8 cellular contexts compared by ENCODE assay signal in the genomic region with DNA sequence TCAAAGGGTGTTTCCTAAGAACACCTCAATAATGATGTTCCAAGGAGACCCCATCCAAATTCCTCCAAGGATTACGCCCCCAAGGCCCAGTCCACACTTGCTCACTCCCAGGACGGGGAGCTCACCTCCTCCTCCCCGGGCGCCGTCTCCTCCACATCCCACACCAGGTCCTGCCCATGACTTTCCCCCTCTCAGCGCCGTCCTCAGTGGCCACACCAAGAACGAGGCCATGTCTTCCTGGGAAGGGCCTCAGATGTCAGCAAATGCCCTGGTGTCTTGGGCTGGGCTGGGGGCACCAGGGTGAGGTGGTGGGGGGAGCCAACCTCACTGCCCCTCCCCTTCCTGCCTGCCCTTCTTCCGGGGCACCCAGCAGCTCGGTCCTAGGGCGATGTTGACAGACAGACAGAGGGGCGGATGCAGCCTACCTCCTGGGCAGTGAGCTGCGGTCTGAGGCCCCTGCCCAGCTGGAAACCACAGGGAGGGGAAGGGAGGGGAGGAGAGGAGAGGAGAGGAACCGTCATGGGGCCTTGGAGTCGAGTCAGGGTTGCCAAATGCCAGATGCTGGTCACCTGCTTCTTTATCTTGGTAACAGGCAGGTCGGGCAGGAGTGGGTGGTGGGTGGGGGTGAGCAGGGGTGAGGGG. TPM values are rescaled to one million over a fixed set of nuclear protein-coding genes. Genes with fewer than 3 reads are reported as not detected.
DNase-seq lines count a peak whose midpoint lies in the region; ATAC-seq and TF ChIP-seq lines count a peak whose summit lies in the region.

A gene (minus strand): TSS at position 288 of the 642 bp plus-strand sequence. CDS start 110 bp downstream, at position 178.
A gene with protein sequence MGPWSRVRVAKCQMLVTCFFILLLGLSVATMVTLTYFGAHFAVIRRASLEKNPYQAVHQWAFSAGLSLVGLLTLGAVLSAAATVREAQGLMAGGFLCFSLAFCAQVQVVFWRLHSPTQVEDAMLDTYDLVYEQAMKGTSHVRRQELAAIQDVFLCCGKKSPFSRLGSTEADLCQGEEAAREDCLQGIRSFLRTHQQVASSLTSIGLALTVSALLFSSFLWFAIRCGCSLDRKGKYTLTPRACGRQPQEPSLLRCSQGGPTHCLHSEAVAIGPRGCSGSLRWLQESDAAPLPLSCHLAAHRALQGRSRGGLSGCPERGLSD (plus strand): TSS at position 383 of the 642 bp plus-strand sequence. CDS start 137 bp downstream, at position 520.

- no peaks in the 10 kb centered on the region for H3K9me3 ChIP-seq in neural progenitor cell (ENCODE audit: low read depth)

- H2AFZ ChIP-seq in neural progenitor cell (replicated peaks): no peak within 1 kb of the TSS

- H3F3A ChIP-seq in neural progenitor cell (ENCODE audit: low read depth): no peaks in the 10 kb centered on the region

- ATAC-seq in activated T-helper 17 cell treated with anti-CD3 and anti-CD28 coated beads, Interleukin-2, amount 50 U/mL, for 72 hours (replicated peaks): peak; percentile 86
- no peak for ATAC-seq in HG02884 (IDR thresholded peaks at IDR 0.05; ENCODE audit: unreplicated experiment)

- peaks cover 25% of the 10 kb centered on the region for H3K4me1 Mint-ChIP-seq in activated T-helper 17 cell treated with anti-CD3 and anti-CD28 coated beads, Interleukin-2, amount 50 U/mL, for 72 hours
- peaks cover 76% of the 10 kb centered on the region for H3K4me1 Mint-ChIP-seq in stimulated activated naive CD8-positive, alpha-beta T cell treated with anti-CD3 and anti-CD28 coated beads, Interleukin-15, Interleukin-2, amounts not matched to agents 100 ng/mL and 50 ng/mL, for 24 hours (ENCODE audit: low read depth)
- H3K4me1 Mint-ChIP-seq in neural progenitor cell: peaks cover 12% of the 10 kb centered on the region

- no peak for TF ChIP-seq POLR2A in NB4 (IDR thresholded peaks at IDR 0.05; ENCODE audit: extremely low read depth, insufficient read length)

- H3K9me3 Mint-ChIP-seq in activated T-helper 17 cell treated with anti-CD3 and anti-CD28 coated beads, Interleukin-2, amount 50 U/mL, for 72 hours: no peaks in the 10 kb centered on the region
- H3K9me3 Mint-ChIP-seq in stimulated activated naive CD8-positive, alpha-beta T cell treated with anti-CD3 and anti-CD28 coated beads, Interleukin-15, Interleukin-2, amounts not matched to agents 100 ng/mL and 50 ng/mL, for 24 hours: no peaks in the 10 kb centered on the region
- no peaks in the 10 kb centered on the region for H3K9me3 Mint-ChIP-seq in neural progenitor cell

- H3K4me1 ChIP-seq in neural progenitor cell: no peaks in the 10 kb centered on the region

- H3K4me2 ChIP-seq in neural progenitor cell: no peak within 1 kb of the TSS

- no peaks in the 10 kb centered on the region for H4K20me1 ChIP-seq in neural progenitor cell (ENCODE audit: low read depth)

- no peaks in the 10 kb centered on the region for H3K27me3 Mint-ChIP-seq in activated T-helper 17 cell treated with anti-CD3 and anti-CD28 coated beads, Interleukin-2, amount 50 U/mL, for 72 hours
- H3K27me3 Mint-ChIP-seq in stimulated activated naive CD8-positive, alpha-beta T cell treated with anti-CD3 and anti-CD28 coated beads, Interleukin-15, Interleukin-2, amounts not matched to agents 100 ng/mL and 50 ng/mL, for 24 hours: no peaks in the 10 kb centered on the region
- H3K27me3 Mint-ChIP-seq in neural progenitor cell (ENCODE audit: insufficient read depth, low read depth): peaks cover 15% of the 10 kb centered on the region

- H3K79me2 ChIP-seq in neural progenitor cell (ENCODE audit: low read depth): no peaks in the 10 kb centered on the region

- H3K27me3 ChIP-seq in neural progenitor cell: no peaks in the 10 kb centered on the region

- no peak within 1 kb of the TSS for H3K9ac ChIP-seq in neural progenitor cell

- in situ Hi-C loops in GM13977 (cut with MboI; ENCODE audit: low pct_unique_long_range_greater_than_20kb, low sequenced_read_pairs, unreplicated experiment): no loop called here

- H3K36me3 Mint-ChIP-seq in activated T-helper 17 cell treated with anti-CD3 and anti-CD28 coated beads, Interleukin-2, amount 50 U/mL, for 72 hours (ENCODE audit: low read depth): no peaks in the 10 kb centered on the region
- H3K36me3 Mint-ChIP-seq in stimulated activated naive CD8-positive, alpha-beta T cell treated with anti-CD3 and anti-CD28 coated beads, Interleukin-15, Interleukin-2, amounts not matched to agents 100 ng/mL and 50 ng/mL, for 24 hours (ENCODE audit: low read depth): no peaks in the 10 kb centered on the region
- no peaks in the 10 kb centered on the region for H3K36me3 Mint-ChIP-seq in neural progenitor cell

- peak within 1 kb of the TSS; percentile 96 for H3K27ac Mint-ChIP-seq in activated T-helper 17 cell treated with anti-CD3 and anti-CD28 coated beads, Interleukin-2, amount 50 U/mL, for 72 hours
- H3K27ac Mint-ChIP-seq in stimulated activated naive CD8-positive, alpha-beta T cell treated with anti-CD3 and anti-CD28 coated beads, Interleukin-15, Interleukin-2, amounts not matched to agents 100 ng/mL and 50 ng/mL, for 24 hours: peak within 1 kb of the TSS; percentile 93
- H3K27ac Mint-ChIP-seq in neural progenitor cell: no peak within 1 kb of the TSS

- H3K4me3 Mint-ChIP-seq in activated T-helper 17 cell treated with anti-CD3 and anti-CD28 coated beads, Interleukin-2, amount 50 U/mL, for 72 hours: peak within 1 kb of the TSS; percentile 97
- H3K4me3 Mint-ChIP-seq in stimulated activated naive CD8-positive, alpha-beta T cell treated with anti-CD3 and anti-CD28 coated beads, Interleukin-15, Interleukin-2, amounts not matched to agents 100 ng/mL and 50 ng/mL, for 24 hours: peak within 1 kb of the TSS; percentile 89
- H3K4me3 Mint-ChIP-seq in neural progenitor cell: no peak within 1 kb of the TSS

- TF ChIP-seq CTCF in GM13977 (IDR thresholded peaks at IDR 0.05; ENCODE audit: extremely low read depth, insufficient read depth, missing control alignments): no peak
- no peak for TF ChIP-seq CTCF in NB4 (IDR thresholded peaks at IDR 0.05; ENCODE audit: low read depth, low read length)
- TF ChIP-seq CTCF in neural progenitor cell (IDR thresholded peaks at IDR 0.05): no peak

- peak within 1 kb of the TSS; percentile 79 for H3K4me3 ChIP-seq in NB4 (ENCODE audit: low read depth, low read length)
- no peak within 1 kb of the TSS for H3K4me3 ChIP-seq in neural progenitor cell

- H3K27ac ChIP-seq in neural progenitor cell: no peak within 1 kb of the TSS

- DNase-seq in GM13977 (ENCODE audit: low spot score) (peak; percentile 75), NB4 (ENCODE audit: low read depth) (peak; percentile 99), islet precursor cell (peak; percentile 55), neural progenitor cell (ENCODE audit: low spot score) (no peak), NCI-H510A treated with DMSO at 0.1 percent for 48 hours (lab: John Stamatoyannopoulos, UW) (no peak)

- H3K36me3 ChIP-seq in neural progenitor cell: no peaks in the 10 kb centered on the region

RNA-seq across cellular contexts. Expression of the first gene that starts in this region (rescaled TPM):
- 10 to 100 TPM in 1 of 2 donors, 1 to 10 TPM in 1; 8.4 to 24.6 TPM for total RNA-seq in activated T-helper 17 cell treated with anti-CD3 and anti-CD28 coated beads, Interleukin-2, amount 50 U/mL, for 72 hours
- total RNA-seq in neural progenitor cell (ENCODE audit: low replicate concordance): 0.19 TPM in 1 of 2 replicates, not detected in the other

RNA-seq across cellular contexts. Expression of the second gene that starts in this region (rescaled TPM):
- 10 to 100 TPM in 1 of 2 donors, 1 to 10 TPM in 1; 8.1 to 14.8 TPM for total RNA-seq in activated T-helper 17 cell treated with anti-CD3 and anti-CD28 coated beads, Interleukin-2, amount 50 U/mL, for 72 hours
- 0.19 TPM in 1 of 2 replicates, not detected in the other for total RNA-seq in neural progenitor cell (ENCODE audit: low replicate concordance)

Comparison
In these comparisons a context has a peak if more than half of its experiments do, and no peak if none do; other contexts are left out.
1. DNase-seq: peak in GM13977 (single experiment), NB4 (single experiment) and islet precursor cell (single experiment); none in neural progenitor cell (single experiment) and NCI-H510A treated with DMSO at 0.1 percent for 48 hours (single experiment).